Comparison of ENCODE assay signal across 7 cellular contexts in genomic region chr17:61601297-61601696, GRCh38.
"Had no signal": no experiment of that assay in that cellular context is flagged by ENCODE, and none has a peak within 500 bp of the region (broad histone marks: within the 10 kb centered on the region; RNA-seq: fewer than 3 reads in every experiment).

No MANE protein-coding gene starts in this region.

- FAIRE-seq: G401.6, GM12891, GM12892, GM18507, GM19239 had no signal

- DNase-seq: GDM1, GF-D8 had no signal
